ENCODE assay signal across 17 cellular contexts in the genomic region with DNA sequence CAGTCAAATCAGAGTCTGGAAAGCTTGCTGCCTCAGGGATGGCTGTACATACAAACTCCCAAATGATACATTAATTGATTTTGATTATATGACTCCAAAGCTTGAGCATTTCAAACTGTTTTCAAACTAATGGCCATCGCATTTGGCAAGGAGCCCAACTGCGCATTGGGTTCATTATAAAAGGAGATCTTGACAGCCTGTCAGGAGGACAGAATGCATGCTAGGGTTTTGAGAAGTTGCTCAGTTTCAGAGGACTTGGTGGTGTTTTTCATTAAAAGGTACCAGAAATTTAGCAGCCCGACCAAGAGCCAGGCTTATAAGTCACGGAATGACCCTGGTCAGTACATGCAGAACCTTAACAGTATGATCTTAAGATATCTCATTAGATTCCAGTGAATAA.
DNase-seq lines count a peak whose midpoint lies in the region; ATAC-seq and TF ChIP-seq lines count a peak whose summit lies in the region.
"Had no signal": no experiment of that assay in that cellular context is flagged by ENCODE, and none has a peak within 500 bp of the region (broad histone marks: within the 10 kb centered on the region; RNA-seq: fewer than 3 reads in every experiment).

No MANE protein-coding gene starts in this region.

- H3K27ac Mint-ChIP-seq in GM23338: no peak overlapping the region
- H3K27ac Mint-ChIP-seq in nephron progenitor cell: peak overlapping the region; percentile 17
- H3K27ac Mint-ChIP-seq in T-helper 17 cell: no peak overlapping the region
- H3K27ac Mint-ChIP-seq: CD4-positive, CD25-positive, alpha-beta regulatory T cell; CD8-positive, alpha-beta T cell; HFFc6 had no signal

- no peak overlapping the region for H2AFZ ChIP-seq in GM23338
- H2AFZ ChIP-seq: GM23248 had no signal

- peak; percentile 7 for DNase-seq in BE2C
- no peak for DNase-seq in GM23338 (ENCODE audit: low spot score)
- DNase-seq in nephron progenitor cell: no peak
- DNase-seq in T-helper 17 cell: no peak
- no peak for DNase-seq in NCI-H1092 treated with DMSO at 0.1 percent for 48 hours (lab: John Stamatoyannopoulos, UW)
- DNase-seq: Caco-2; CD4-positive, CD25-positive, alpha-beta regulatory T cell; CD8-positive, alpha-beta T cell; DMS153; DND-41; GM23248; HFFc6 had no signal

- no peaks in the 10 kb centered on the region for H3K36me3 Mint-ChIP-seq in GM23338 (ENCODE audit: low read depth)
- peaks cover 25% of the 10 kb centered on the region for H3K36me3 Mint-ChIP-seq in nephron progenitor cell (ENCODE audit: low read depth)
- H3K36me3 Mint-ChIP-seq in T-helper 17 cell (ENCODE audit: low read depth): no peaks in the 10 kb centered on the region
- H3K36me3 Mint-ChIP-seq: CD4-positive, CD25-positive, alpha-beta regulatory T cell; CD8-positive, alpha-beta T cell had no signal

- H3K36me3 ChIP-seq in BE2C (no peaks in the 10 kb centered on the region), GM23338 (ENCODE audit: insufficient read depth) (no peaks in the 10 kb centered on the region)
- H3K36me3 ChIP-seq: BLaER1, HAP-1 had no signal

- H3F3A ChIP-seq in GM23338 (replicated peaks; ENCODE audit: low read depth): no peaks in the 10 kb centered on the region

- peaks cover 5% of the 10 kb centered on the region; the same call in 1 of the 2 replicates for H4K20me1 ChIP-seq in GM23338 (replicated peaks; ENCODE audit: insufficient read depth)
- H4K20me1 ChIP-seq: BLaER1 had no signal

- TF ChIP-seq CTCF in BE2C (IDR thresholded peaks at IDR 0.05; ENCODE audit: low read depth, low read length): no peak
- TF ChIP-seq CTCF in GM23338 (conservative IDR thresholded peaks at IDR 0.05; ENCODE audit: low read depth in 2 of 2): no peak
- TF ChIP-seq CTCF in nephron progenitor cell (IDR thresholded peaks at IDR 0.05): no peak

- H3K79me2 ChIP-seq in GM23338 (replicated peaks; ENCODE audit: insufficient read depth): peaks cover 99% of the 10 kb centered on the region

- no peaks in the 10 kb centered on the region for H3K4me1 ChIP-seq in BE2C
- H3K4me1 ChIP-seq in GM23338 (ENCODE audit: insufficient read depth): peaks cover 76% of the 10 kb centered on the region
- H3K4me1 ChIP-seq: Caco-2 had no signal

- H3K9me2 ChIP-seq in GM23338 (ENCODE audit: insufficient read depth): no peaks in the 10 kb centered on the region

- H3K4me3 ChIP-seq in BE2C (ENCODE audit: low read depth, low read length) (no peak overlapping the region), GM23338 (no peak overlapping the region)
- H3K4me3 ChIP-seq: BLaER1, GM12878, GM23248, HAP-1 had no signal

- H3K27me3 ChIP-seq in BE2C: no peaks in the 10 kb centered on the region; the same call in 1 of the 2 replicates
- H3K27me3 ChIP-seq in GM23338 (ENCODE audit: insufficient read depth): no peaks in the 10 kb centered on the region
- H3K27me3 ChIP-seq: BLaER1 had no signal

- H3K27me3 Mint-ChIP-seq in GM23338 (ENCODE audit: insufficient read depth, low read depth, poor library complexity) (peaks cover 8% of the 10 kb centered on the region), nephron progenitor cell (ENCODE audit: low read depth, poor library complexity) (no peaks in the 10 kb centered on the region), T-helper 17 cell (no peaks in the 10 kb centered on the region)
- H3K27me3 Mint-ChIP-seq: CD4-positive, CD25-positive, alpha-beta regulatory T cell had no signal

- H3K4me3 Mint-ChIP-seq in GM23338: no peak overlapping the region
- H3K4me3 Mint-ChIP-seq in nephron progenitor cell: no peak overlapping the region
- no peak overlapping the region for H3K4me3 Mint-ChIP-seq in T-helper 17 cell
- H3K4me3 Mint-ChIP-seq: CD4-positive, CD25-positive, alpha-beta regulatory T cell; CD8-positive, alpha-beta T cell; HFFc6 had no signal

- ATAC-seq in GM23338 (no peak), SK-N-SH treated with all-trans-retinoic acid at 6 μM for 48 hours (peak; percentile 61), T-helper 17 cell (no peak)
- ATAC-seq: CD8-positive, alpha-beta T cell; GM12878 had no signal

- H3K4me2 ChIP-seq in GM23338: no peak overlapping the region
- H3K4me2 ChIP-seq: BLaER1 had no signal

- no peaks in the 10 kb centered on the region for H3K9me3 Mint-ChIP-seq in GM23338
- H3K9me3 Mint-ChIP-seq in nephron progenitor cell: no peaks in the 10 kb centered on the region
- H3K9me3 Mint-ChIP-seq: CD4-positive, CD25-positive, alpha-beta regulatory T cell; CD8-positive, alpha-beta T cell; HFFc6 had no signal

- no peaks in the 10 kb centered on the region for H3K9me3 ChIP-seq in BE2C
- H3K9me3 ChIP-seq in T-helper 17 cell (ENCODE audit: control insufficient read depth, low read length, poor library complexity, severe bottlenecking): no peaks in the 10 kb centered on the region
- H3K9me3 ChIP-seq: BLaER1, Caco-2, HAP-1 had no signal

- H3K4me1 Mint-ChIP-seq in GM23338 (peaks cover 75% of the 10 kb centered on the region), nephron progenitor cell (peaks cover 60% of the 10 kb centered on the region), T-helper 17 cell (no peaks in the 10 kb centered on the region)
- H3K4me1 Mint-ChIP-seq: CD4-positive, CD25-positive, alpha-beta regulatory T cell had no signal

- H3K27ac ChIP-seq in GM23338 (ENCODE audit: low read depth): peak overlapping the region; percentile 57; the same call in 1 of the 2 replicates
- H3K27ac ChIP-seq: BLaER1, C4-2B, GM23248 had no signal

TF ChIP-seq in GM23338, 12 proteins besides CTCF, POLR2A, EP300 and RAD21:
- TF ChIP-seq, protein P1, sequence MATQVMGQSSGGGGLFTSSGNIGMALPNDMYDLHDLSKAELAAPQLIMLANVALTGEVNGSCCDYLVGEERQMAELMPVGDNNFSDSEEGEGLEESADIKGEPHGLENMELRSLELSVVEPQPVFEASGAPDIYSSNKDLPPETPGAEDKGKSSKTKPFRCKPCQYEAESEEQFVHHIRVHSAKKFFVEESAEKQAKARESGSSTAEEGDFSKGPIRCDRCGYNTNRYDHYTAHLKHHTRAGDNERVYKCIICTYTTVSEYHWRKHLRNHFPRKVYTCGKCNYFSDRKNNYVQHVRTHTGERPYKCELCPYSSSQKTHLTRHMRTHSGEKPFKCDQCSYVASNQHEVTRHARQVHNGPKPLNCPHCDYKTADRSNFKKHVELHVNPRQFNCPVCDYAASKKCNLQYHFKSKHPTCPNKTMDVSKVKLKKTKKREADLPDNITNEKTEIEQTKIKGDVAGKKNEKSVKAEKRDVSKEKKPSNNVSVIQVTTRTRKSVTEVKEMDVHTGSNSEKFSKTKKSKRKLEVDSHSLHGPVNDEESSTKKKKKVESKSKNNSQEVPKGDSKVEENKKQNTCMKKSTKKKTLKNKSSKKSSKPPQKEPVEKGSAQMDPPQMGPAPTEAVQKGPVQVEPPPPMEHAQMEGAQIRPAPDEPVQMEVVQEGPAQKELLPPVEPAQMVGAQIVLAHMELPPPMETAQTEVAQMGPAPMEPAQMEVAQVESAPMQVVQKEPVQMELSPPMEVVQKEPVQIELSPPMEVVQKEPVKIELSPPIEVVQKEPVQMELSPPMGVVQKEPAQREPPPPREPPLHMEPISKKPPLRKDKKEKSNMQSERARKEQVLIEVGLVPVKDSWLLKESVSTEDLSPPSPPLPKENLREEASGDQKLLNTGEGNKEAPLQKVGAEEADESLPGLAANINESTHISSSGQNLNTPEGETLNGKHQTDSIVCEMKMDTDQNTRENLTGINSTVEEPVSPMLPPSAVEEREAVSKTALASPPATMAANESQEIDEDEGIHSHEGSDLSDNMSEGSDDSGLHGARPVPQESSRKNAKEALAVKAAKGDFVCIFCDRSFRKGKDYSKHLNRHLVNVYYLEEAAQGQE (IDR thresholded peaks at IDR 0.05; ENCODE audit: unreplicated experiment): no peak
- no peak for TF ChIP-seq NANOG (IDR thresholded peaks at IDR 0.05; ENCODE audit: borderline replicate concordance)
- no peak for TF ChIP-seq ZNF114 (CRISPR knock-in tag; IDR thresholded peaks at IDR 0.05)
- no peak for TF ChIP-seq POLR2AphosphoS5 (IDR thresholded peaks at IDR 0.05; ENCODE audit: low read depth)
- no peak for TF ChIP-seq ZNF331 (CRISPR knock-in tag; IDR thresholded peaks at IDR 0.05; ENCODE audit: low read depth)
- no peak for TF ChIP-seq EZH2 (IDR thresholded peaks at IDR 0.05; ENCODE audit: low read depth, unreplicated experiment)

TF ChIP-seq in SK-N-SH treated with all-trans-retinoic acid at 6 μM for 48 hours, 23 proteins besides CTCF, POLR2A, EP300 and RAD21:
- TF ChIP-seq ZNF70 (CRISPR knock-in tag; IDR thresholded peaks at IDR 0.05) (peak; percentile 83), ZC3H10 (CRISPR knock-in tag; IDR thresholded peaks at IDR 0.05) (no peak)
